ENCODE assay signal across 7 cellular contexts in the genomic region with DNA sequence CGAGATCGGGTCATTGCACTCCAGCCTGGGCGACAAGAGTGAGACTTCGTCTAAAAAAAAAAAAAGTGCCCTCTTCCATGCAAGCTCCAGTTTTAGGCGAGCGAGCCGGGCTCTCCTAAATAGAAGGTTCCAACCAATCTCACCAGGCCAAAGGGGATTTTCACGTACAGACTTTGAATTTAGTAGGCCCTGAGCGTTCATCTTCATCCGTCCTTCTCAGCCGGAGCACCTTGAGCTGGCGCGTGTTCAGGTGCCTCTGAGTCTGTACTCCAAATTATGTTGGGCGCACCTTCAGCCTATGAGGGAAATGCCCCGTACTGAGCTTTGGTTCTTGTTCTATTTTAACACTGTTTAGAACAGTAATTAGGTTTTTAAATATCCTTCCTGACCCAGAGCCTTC. TPM values are rescaled to one million over a fixed set of nuclear protein-coding genes. Genes with fewer than 3 reads are reported as not detected.
DNase-seq lines count a peak whose midpoint lies in the region; ATAC-seq and TF ChIP-seq lines count a peak whose summit lies in the region.

No MANE protein-coding gene starts in this region.

- no peak overlapping the region for H3K4me3 ChIP-seq in duodenal mucosa (ENCODE audit: low read depth in 1 of 2, low read length in 2 of 2)

- peaks cover 96% of the 10 kb centered on the region for H3K36me3 Mint-ChIP-seq in stimulated activated effector memory CD8-positive, alpha-beta T cell treated with anti-CD3 and anti-CD28 coated beads, Interleukin-12 subunit alpha, Interleukin-12 subunit beta, amount 100 ng/mL, for 72 hours

- POLR2A ChIA-PET in RWPE1 (lab: Yijun Ruan, JAX; ENCODE audit: low non-redundant PET): interaction anchor here (1.7 kb wide), 1 partner anchor 14 kb away, joined by 10 read pairs; the partner anchor contains the start of genes PSMB9 and TAP1

- H3K27ac Mint-ChIP-seq in stimulated activated effector memory CD8-positive, alpha-beta T cell treated with anti-CD3 and anti-CD28 coated beads, Interleukin-12 subunit alpha, Interleukin-12 subunit beta, amount 100 ng/mL, for 72 hours: peak overlapping the region; percentile 100

- H3K9me3 ChIP-seq in duodenal mucosa (ENCODE audit: control insufficient read depth in 1 of 2, low read length in 2 of 2): no peaks in the 10 kb centered on the region

- H3K27ac ChIP-seq in RWPE1 (peak overlapping the region; percentile 85), duodenal mucosa (ENCODE audit: low read depth, low read length) (peak overlapping the region; percentile 5)

- H3K4me3 Mint-ChIP-seq in stimulated activated effector memory CD8-positive, alpha-beta T cell treated with anti-CD3 and anti-CD28 coated beads, Interleukin-12 subunit alpha, Interleukin-12 subunit beta, amount 100 ng/mL, for 72 hours: peak overlapping the region; percentile 99

- no peak overlapping the region for H3K9ac ChIP-seq in duodenal mucosa (ENCODE audit: low read depth in 1 of 2, low read length in 2 of 2)

- no peaks in the 10 kb centered on the region for H3K9me3 Mint-ChIP-seq in stimulated activated effector memory CD8-positive, alpha-beta T cell treated with anti-CD3 and anti-CD28 coated beads, Interleukin-12 subunit alpha, Interleukin-12 subunit beta, amount 100 ng/mL, for 72 hours

- H3K4me1 Mint-ChIP-seq in stimulated activated effector memory CD8-positive, alpha-beta T cell treated with anti-CD3 and anti-CD28 coated beads, Interleukin-12 subunit alpha, Interleukin-12 subunit beta, amount 100 ng/mL, for 72 hours: peaks cover 84% of the 10 kb centered on the region

- no peaks in the 10 kb centered on the region for H3K27me3 ChIP-seq in duodenal mucosa (ENCODE audit: control insufficient read depth in 1 of 2, insufficient read depth in 2 of 2, low read length in 2 of 2)

- H3K36me3 ChIP-seq in duodenal mucosa (ENCODE audit: control insufficient read depth in 1 of 2, insufficient read depth in 2 of 2, low read length in 2 of 2): peaks cover 35 to 42% of the 10 kb centered on the region in 2 donors

- DNase-seq in RWPE1 (ENCODE audit: low spot score): no peak
- no peak for DNase-seq in stimulated activated effector memory CD8-positive, alpha-beta T cell treated with anti-CD3 and anti-CD28 coated beads, Interleukin-12 subunit alpha, Interleukin-12 subunit beta, amount 100 ng/mL, for 72 hours (ENCODE audit: low spot score in 2 of 2)
- no peak for DNase-seq in NCI-H128 (lab: John Stamatoyannopoulos, UW; ENCODE audit: unreplicated experiment)
- no peak for DNase-seq in A172 (ENCODE audit: low spot score)
- DNase-seq in GDM1 (lab: John Stamatoyannopoulos, UW): no peak

- CTCF ChIA-PET in RWPE1 (lab: Yijun Ruan, JAX): interaction anchor here (0.6 to 3.1 kb wide), 13 partner anchors 15 to 1572 kb away, joined by 3 to 55 read pairs (median 4); partner anchors contain the start of genes PSMB9 and TAP1

- H3K4me1 ChIP-seq in duodenal mucosa (ENCODE audit: control insufficient read depth in 1 of 2, insufficient read depth in 2 of 2, low read length in 2 of 2): peaks cover 29 to 37% of the 10 kb centered on the region in 2 donors

- TF ChIP-seq CTCF in RWPE1 (conservative IDR thresholded peaks at IDR 0.05; ENCODE audit: low read depth): no peak

- ATAC-seq in stimulated activated effector memory CD8-positive, alpha-beta T cell treated with anti-CD3 and anti-CD28 coated beads, Interleukin-12 subunit alpha, Interleukin-12 subunit beta, amount 100 ng/mL, for 72 hours: no peak

- TF ChIP-seq POLR2A in GM19193 (IDR thresholded peaks at IDR 0.05; ENCODE audit: extremely low read depth, insufficient read depth, insufficient read length): peak; percentile 8

RNA-seq across cellular contexts. Expression of gene TAP2, which starts 0.8 kb away (rescaled TPM):
- total RNA-seq in A172 (2014; rRNA removed; shearing (Covaris generic)): 20.7 and 25.0 TPM in 2 replicates

RNA-seq across cellular contexts. Expression of gene PSMB8, which starts 4.5 kb away (rescaled TPM):
- total RNA-seq in A172 (2014; rRNA removed; shearing (Covaris generic)): 121 and 131 TPM in 2 replicates

RNA-seq across cellular contexts. Expression of gene TAP1, which starts 14.1 kb away (rescaled TPM):
- 68.3 and 73.9 TPM in 2 replicates for total RNA-seq in A172 (2014; rRNA removed; shearing (Covaris generic))

RNA-seq across cellular contexts. Expression of gene PSMB9, which starts 14.6 kb away (rescaled TPM):
- total RNA-seq in A172 (2014; rRNA removed; shearing (Covaris generic)): 51.9 and 64.7 TPM in 2 replicates

RNA-seq across cellular contexts. Expression of gene HLA-DOB, which starts 22.6 kb away (rescaled TPM):
- total RNA-seq in A172 (2014; rRNA removed; shearing (Covaris generic)): not detected in 2 replicates
